In the genomic region with DNA sequence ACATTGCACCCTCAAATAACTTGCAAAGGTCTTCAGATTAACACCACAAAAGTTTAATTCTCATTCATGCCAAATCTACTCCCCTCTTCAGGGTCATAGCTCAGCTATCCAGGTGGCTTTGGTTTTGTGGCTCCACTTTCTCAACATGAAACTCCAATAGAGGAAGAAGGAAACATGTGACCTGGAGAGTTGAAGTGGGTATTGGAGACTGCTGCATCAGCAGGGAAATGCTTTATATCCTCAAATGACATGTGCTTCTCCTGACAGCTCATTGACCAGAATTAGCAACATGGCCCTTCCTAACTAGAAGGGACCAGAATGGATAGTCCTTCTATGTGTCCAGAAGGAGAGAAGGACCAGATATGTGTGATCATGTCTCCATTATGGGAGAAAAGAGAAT, we compare ENCODE assay signal across 12 cellular contexts.
DNase-seq lines count a peak whose midpoint lies in the region; ATAC-seq, FAIRE-seq and TF ChIP-seq lines count a peak whose summit lies in the region.
"Had no signal": no experiment of that assay in that cellular context is flagged by ENCODE, and none has a peak within 500 bp of the region (broad histone marks: within the 10 kb centered on the region; RNA-seq: fewer than 3 reads in every experiment).

No MANE protein-coding gene starts in this region.

- DNase-seq in HepG2 (ENCODE audit: low spot score) (no peak), RPMI8226 (peak; percentile 74), SK-N-DZ (ENCODE audit: low spot score) (no peak), frontal cortex (ENCODE audit: low spot score in 2 of 2) (no peak), HTR-8/SVneo (ENCODE audit: insufficient read length, low spot score) (no peak)
- DNase-seq: GDM1; occipital lobe; stimulated activated naive CD8-positive, alpha-beta T cell treated with anti-CD3 and anti-CD28 coated beads, Interleukin-15, Interleukin-2, amounts not matched to agents 100 U/mL and 50 U/mL, for 24 hours had no signal

- no TSS peak for BruUV-seq in HepG2 (replicated peaks; lab: Mats Ljungman, UMichigan)

- H3K79me2 ChIP-seq in HepG2 (ENCODE audit: insufficient read depth, low read length) = no peaks in the 10 kb centered on the region

- H3K27me3 ChIP-seq in liver (ENCODE audit: control insufficient read depth in 4 of 4, insufficient read depth in 4 of 4, low read length in 3 of 4) = no peaks in the 10 kb centered on the region
- no peaks in the 10 kb centered on the region for H3K27me3 ChIP-seq in HepG2 (ENCODE audit: control insufficient read depth in 1 of 2, insufficient read depth in 2 of 2, low read length in 2 of 2)
- H3K27me3 ChIP-seq: adrenal gland had no signal

- in situ Hi-C loops in HepG2 (cut with HindIII; ENCODE audit: extremely low pct_ligation_motif_present, low pct_unique_long_range_greater_than_20kb) = no loop called here

- no peak overlapping the region for H3K27ac ChIP-seq in liver (ENCODE audit: low read depth in 1 of 2, low read length in 2 of 2)
- H3K27ac ChIP-seq in HepG2 (ENCODE audit: extremely low read length, insufficient read depth, low read length) = no peak overlapping the region
- H3K27ac ChIP-seq: adrenal gland had no signal

- H4K20me1 ChIP-seq in HepG2 (ENCODE audit: insufficient read depth, low read length) = no peaks in the 10 kb centered on the region

- TF ChIP-seq EP300 in HepG2 (IDR thresholded peaks at IDR 0.05; ENCODE audit: low read depth in 2 of 2, low read length in 2 of 2) = no peak
- TF ChIP-seq EP300 in HepG2 (CRISPR knock-in tag; IDR thresholded peaks at IDR 0.05; ENCODE audit: borderline replicate concordance) = no peak

- no peaks in the 10 kb centered on the region for H3K36me3 ChIP-seq in liver (ENCODE audit: control insufficient read depth in 4 of 4, insufficient read depth in 3 of 4, low read depth in 1 of 4, low read length in 3 of 4)
- H3K36me3 ChIP-seq in HepG2 (replicated peaks in 1 of 2; ENCODE audit: control insufficient read depth in 1 of 2, insufficient read depth in 2 of 2, low read length in 2 of 2) = no peaks in the 10 kb centered on the region
- H3K36me3 ChIP-seq: adrenal gland had no signal

- H3K4me3 ChIP-seq in liver (ENCODE audit: low read depth in 1 of 3, low read length in 3 of 3) (no peak overlapping the region), HepG2 (replicated peaks in 1 of 3; ENCODE audit: insufficient read depth in 1 of 3, low read depth in 2 of 3, low read length in 3 of 3) (no peak overlapping the region)
- H3K4me3 ChIP-seq: adrenal gland had no signal

- intact Hi-C loops in HepG2 (cut with micrococcal nuclease; ENCODE audit: unreplicated experiment) = no loop called here

- CTCF ChIA-PET in HepG2 (lab: Yijun Ruan, JAX; ENCODE audit: low intra/inter-chr PET ratio, low total read pairs) = no interaction called here

- H3K4me1 ChIP-seq in liver (ENCODE audit: control insufficient read depth in 4 of 4, insufficient read depth in 4 of 4, low read length in 3 of 4) = peaks cover 0 to 5% (median 2%) of the 10 kb centered on the region in 4 donors
- H3K4me1 ChIP-seq in HepG2 (ENCODE audit: insufficient read depth, low read length) = no peaks in the 10 kb centered on the region

- TF ChIP-seq RAD21 in liver (IDR thresholded peaks at IDR 0.05) = no peak
- TF ChIP-seq RAD21 in HepG2 (CRISPR knock-in tag; IDR thresholded peaks at IDR 0.05) = no peak

- FAIRE-seq in HepG2 (lab: Jason Lieb, UNC) (no peak), frontal cortex (lab: Jason Lieb, UNC) (no peak), HTR-8/SVneo (lab: Jason Lieb, UNC) (no peak)

- ATAC-seq in HepG2 (no peak), HG03103 (IDR thresholded peaks at IDR 0.05; ENCODE audit: low read depth, unreplicated experiment) (peak; percentile 57), HG03097 (IDR thresholded peaks at IDR 0.05; ENCODE audit: low FRiP score, unreplicated experiment) (no peak)
- ATAC-seq: stimulated activated naive CD8-positive, alpha-beta T cell treated with anti-CD3 and anti-CD28 coated beads, Interleukin-15, Interleukin-2, amounts not matched to agents 100 U/mL and 50 U/mL, for 24 hours had no signal

- no peak overlapping the region for H2AFZ ChIP-seq in HepG2 (ENCODE audit: low read length)

- H3K9me3 ChIP-seq in liver (ENCODE audit: control insufficient read depth in 4 of 4, low read length in 3 of 4) = no peaks in the 10 kb centered on the region
- H3K9me3 ChIP-seq in HepG2 (ENCODE audit: low read length) = peaks cover 17% of the 10 kb centered on the region; the same call in 1 of the 2 replicates
- H3K9me3 ChIP-seq: adrenal gland had no signal

- H3K9ac ChIP-seq in liver (ENCODE audit: low read depth in 1 of 2, low read length in 2 of 2) (no peak overlapping the region), HepG2 (ENCODE audit: insufficient read depth, low read depth, low read length) (no peak overlapping the region)

- H3K4me2 ChIP-seq in HepG2 (ENCODE audit: low read depth, low read length) = no peak overlapping the region

- no peak for TF ChIP-seq CTCF in liver (IDR thresholded peaks at IDR 0.05; ENCODE audit: low read depth, low read length, missing input control)
- no peak for TF ChIP-seq CTCF in HepG2 (CRISPR knock-in tag; IDR thresholded peaks at IDR 0.05)

- TF ChIP-seq POLR2A in HepG2 (IDR thresholded peaks at IDR 0.05; ENCODE audit: insufficient read depth in 1 of 2, low read depth in 2 of 2, low read length in 2 of 2) = no peak

- POLR2A ChIA-PET in HepG2 (lab: Yijun Ruan, JAX) = no interaction called here

TF ChIP-seq in liver, 16 proteins besides CTCF, POLR2A, EP300 and RAD21:
- TF ChIP-seq, protein P1, sequence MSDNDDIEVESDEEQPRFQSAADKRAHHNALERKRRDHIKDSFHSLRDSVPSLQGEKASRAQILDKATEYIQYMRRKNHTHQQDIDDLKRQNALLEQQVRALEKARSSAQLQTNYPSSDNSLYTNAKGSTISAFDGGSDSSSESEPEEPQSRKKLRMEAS (IDR thresholded peaks at IDR 0.05) = peak; percentile 14
- TF ChIP-seq, protein P2, sequence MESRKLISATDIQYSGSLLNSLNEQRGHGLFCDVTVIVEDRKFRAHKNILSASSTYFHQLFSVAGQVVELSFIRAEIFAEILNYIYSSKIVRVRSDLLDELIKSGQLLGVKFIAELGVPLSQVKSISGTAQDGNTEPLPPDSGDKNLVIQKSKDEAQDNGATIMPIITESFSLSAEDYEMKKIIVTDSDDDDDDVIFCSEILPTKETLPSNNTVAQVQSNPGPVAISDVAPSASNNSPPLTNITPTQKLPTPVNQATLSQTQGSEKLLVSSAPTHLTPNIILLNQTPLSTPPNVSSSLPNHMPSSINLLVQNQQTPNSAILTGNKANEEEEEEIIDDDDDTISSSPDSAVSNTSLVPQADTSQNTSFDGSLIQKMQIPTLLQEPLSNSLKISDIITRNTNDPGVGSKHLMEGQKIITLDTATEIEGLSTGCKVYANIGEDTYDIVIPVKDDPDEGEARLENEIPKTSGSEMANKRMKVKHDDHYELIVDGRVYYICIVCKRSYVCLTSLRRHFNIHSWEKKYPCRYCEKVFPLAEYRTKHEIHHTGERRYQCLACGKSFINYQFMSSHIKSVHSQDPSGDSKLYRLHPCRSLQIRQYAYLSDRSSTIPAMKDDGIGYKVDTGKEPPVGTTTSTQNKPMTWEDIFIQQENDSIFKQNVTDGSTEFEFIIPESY (IDR thresholded peaks at IDR 0.05) = no peak
- no peak for TF ChIP-seq GABPA (IDR thresholded peaks at IDR 0.05 in 1 of 2, conservative IDR thresholded peaks at IDR 0.05 in 1 of 2)
- no peak for TF ChIP-seq HNF4G (IDR thresholded peaks at IDR 0.05)

TF ChIP-seq in HepG2, 621 proteins besides CTCF, POLR2A, EP300 and RAD21 (continues in another document):
- TF ChIP-seq, protein P3, sequence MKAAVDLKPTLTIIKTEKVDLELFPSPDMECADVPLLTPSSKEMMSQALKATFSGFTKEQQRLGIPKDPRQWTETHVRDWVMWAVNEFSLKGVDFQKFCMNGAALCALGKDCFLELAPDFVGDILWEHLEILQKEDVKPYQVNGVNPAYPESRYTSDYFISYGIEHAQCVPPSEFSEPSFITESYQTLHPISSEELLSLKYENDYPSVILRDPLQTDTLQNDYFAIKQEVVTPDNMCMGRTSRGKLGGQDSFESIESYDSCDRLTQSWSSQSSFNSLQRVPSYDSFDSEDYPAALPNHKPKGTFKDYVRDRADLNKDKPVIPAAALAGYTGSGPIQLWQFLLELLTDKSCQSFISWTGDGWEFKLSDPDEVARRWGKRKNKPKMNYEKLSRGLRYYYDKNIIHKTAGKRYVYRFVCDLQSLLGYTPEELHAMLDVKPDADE (CRISPR knock-in tag; IDR thresholded peaks at IDR 0.05) = no peak
- TF ChIP-seq, protein P4, sequence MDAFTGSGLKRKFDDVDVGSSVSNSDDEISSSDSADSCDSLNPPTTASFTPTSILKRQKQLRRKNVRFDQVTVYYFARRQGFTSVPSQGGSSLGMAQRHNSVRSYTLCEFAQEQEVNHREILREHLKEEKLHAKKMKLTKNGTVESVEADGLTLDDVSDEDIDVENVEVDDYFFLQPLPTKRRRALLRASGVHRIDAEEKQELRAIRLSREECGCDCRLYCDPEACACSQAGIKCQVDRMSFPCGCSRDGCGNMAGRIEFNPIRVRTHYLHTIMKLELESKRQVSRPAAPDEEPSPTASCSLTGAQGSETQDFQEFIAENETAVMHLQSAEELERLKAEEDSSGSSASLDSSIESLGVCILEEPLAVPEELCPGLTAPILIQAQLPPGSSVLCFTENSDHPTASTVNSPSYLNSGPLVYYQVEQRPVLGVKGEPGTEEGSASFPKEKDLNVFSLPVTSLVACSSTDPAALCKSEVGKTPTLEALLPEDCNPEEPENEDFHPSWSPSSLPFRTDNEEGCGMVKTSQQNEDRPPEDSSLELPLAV (CRISPR knock-in tag; conservative IDR thresholded peaks at IDR 0.05; ENCODE audit: low read depth) = no peak
- TF ChIP-seq REPIN1 (CRISPR knock-in tag; IDR thresholded peaks at IDR 0.05; ENCODE audit: borderline replicate concordance, low read depth) (no peak), ZNF652 (CRISPR knock-in tag; IDR thresholded peaks at IDR 0.05; ENCODE audit: borderline replicate concordance, low read depth) (no peak), JUND (CRISPR knock-in tag; IDR thresholded peaks at IDR 0.05) (no peak), MAFF (IDR thresholded peaks at IDR 0.05; ENCODE audit: low read depth, low read length) (no peak), ZMYM2 (CRISPR knock-in tag; IDR thresholded peaks at IDR 0.05) (no peak), HMGA1 (CRISPR knock-in tag; conservative IDR thresholded peaks at IDR 0.05) (no peak), ZNF670 (CRISPR knock-in tag; IDR thresholded peaks at IDR 0.05; ENCODE audit: borderline replicate concordance) (no peak)
- TF ChIP-seq, protein P5, sequence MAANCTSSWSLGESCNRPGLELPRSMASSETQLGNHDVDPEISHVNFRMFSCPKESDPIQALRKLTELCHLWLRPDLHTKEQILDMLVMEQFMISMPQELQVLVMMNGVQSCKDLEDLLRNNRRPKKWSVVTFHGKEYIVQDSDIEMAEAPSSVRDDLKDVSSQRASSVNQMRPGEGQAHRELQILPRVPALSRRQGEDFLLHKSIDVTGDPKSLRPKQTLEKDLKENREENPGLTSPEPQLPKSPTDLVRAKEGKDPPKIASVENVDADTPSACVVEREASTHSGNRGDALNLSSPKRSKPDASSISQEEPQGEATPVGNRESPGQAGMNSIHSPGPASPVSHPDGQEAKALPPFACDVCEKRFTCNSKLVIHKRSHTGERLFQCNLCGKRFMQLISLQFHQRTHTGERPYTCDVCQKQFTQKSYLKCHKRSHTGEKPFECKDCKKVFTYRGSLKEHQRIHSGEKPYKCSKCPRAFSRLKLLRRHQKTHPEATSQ (CRISPR knock-in tag; IDR thresholded peaks at IDR 0.05; ENCODE audit: borderline replicate concordance) = no peak
